In genomic region chr5:78718185-78718584, GRCh38 we compare ENCODE assay signal across 23 cellular contexts.
DNase-seq lines count a peak whose midpoint lies in the region; ATAC-seq lines count a peak whose summit lies in the region.
"Had no signal": no experiment of that assay in that cellular context is flagged by ENCODE, and none has a peak within 500 bp of the region (broad histone marks: within the 10 kb centered on the region; RNA-seq: fewer than 3 reads in every experiment).

No MANE protein-coding gene starts in this region.

- H3K27me3 Mint-ChIP-seq in stimulated activated memory B cell treated with anti-CD40 and anti-IgM and Interleukin-4, amounts not matched to agents 10 μg/mL and 1 μg/mL and 100 μg/mL, for 72 hours = no peaks in the 10 kb centered on the region
- H3K27me3 Mint-ChIP-seq: type B pancreatic cell had no signal

- peak overlapping the region; percentile 60 for H3K27ac Mint-ChIP-seq in stimulated activated memory B cell treated with anti-CD40 and anti-IgM and Interleukin-4, amounts not matched to agents 10 μg/mL and 1 μg/mL and 100 μg/mL, for 72 hours
- H3K27ac Mint-ChIP-seq: activated naive CD8-positive, alpha-beta T cell treated with anti-CD3 and anti-CD28 coated beads, Interleukin-2, amount 50 U/mL, for 24 hours; naive thymus-derived CD4-positive, alpha-beta T cell; type B pancreatic cell had no signal

- H3K36me3 Mint-ChIP-seq in stimulated activated memory B cell treated with anti-CD40 and anti-IgM and Interleukin-4, amounts not matched to agents 10 μg/mL and 1 μg/mL and 100 μg/mL, for 72 hours = no peaks in the 10 kb centered on the region
- H3K36me3 Mint-ChIP-seq: naive thymus-derived CD4-positive, alpha-beta T cell; type B pancreatic cell had no signal

- no peaks in the 10 kb centered on the region for H3K9me3 Mint-ChIP-seq in stimulated activated memory B cell treated with anti-CD40 and anti-IgM and Interleukin-4, amounts not matched to agents 10 μg/mL and 1 μg/mL and 100 μg/mL, for 72 hours
- H3K9me3 Mint-ChIP-seq: activated naive CD8-positive, alpha-beta T cell treated with anti-CD3 and anti-CD28 coated beads, Interleukin-2, amount 50 U/mL, for 24 hours; central memory CD8-positive, alpha-beta T cell; type B pancreatic cell had no signal

- peak; percentile 34 for ATAC-seq in stimulated activated memory B cell treated with anti-CD40 and anti-IgM and Interleukin-4, amounts not matched to agents 10 μg/mL and 1 μg/mL and 100 μg/mL, for 72 hours
- no peak for ATAC-seq in GM19455 (IDR thresholded peaks at IDR 0.05; ENCODE audit: unreplicated experiment)
- ATAC-seq: activated naive CD8-positive, alpha-beta T cell treated with anti-CD3 and anti-CD28 coated beads, Interleukin-2, amount 50 U/mL, for 24 hours; naive thymus-derived CD4-positive, alpha-beta T cell had no signal

- no peak overlapping the region for H3K4me3 Mint-ChIP-seq in stimulated activated memory B cell treated with anti-CD40 and anti-IgM and Interleukin-4, amounts not matched to agents 10 μg/mL and 1 μg/mL and 100 μg/mL, for 72 hours
- H3K4me3 Mint-ChIP-seq: activated naive CD8-positive, alpha-beta T cell treated with anti-CD3 and anti-CD28 coated beads, Interleukin-2, amount 50 U/mL, for 24 hours; central memory CD8-positive, alpha-beta T cell; naive thymus-derived CD4-positive, alpha-beta T cell; type B pancreatic cell had no signal

- peaks cover 47% of the 10 kb centered on the region for H3K4me1 Mint-ChIP-seq in stimulated activated memory B cell treated with anti-CD40 and anti-IgM and Interleukin-4, amounts not matched to agents 10 μg/mL and 1 μg/mL and 100 μg/mL, for 72 hours
- H3K4me1 Mint-ChIP-seq: central memory CD8-positive, alpha-beta T cell; naive thymus-derived CD4-positive, alpha-beta T cell had no signal

- DNase-seq in DMS53 (lab: John Stamatoyannopoulos, UW) (peak; percentile 77), NCI-H345 (lab: John Stamatoyannopoulos, UW) (peak; percentile 92), brain pericyte (ENCODE audit: low read depth, low spot score) (peak; percentile 38), HUDEP-2 (lab: John Stamatoyannopoulos, UW; ENCODE audit: unreplicated experiment in 76 of 76) (no peak), dedifferentiated amniotic fluid mesenchymal stem cell (ENCODE audit: extremely low spot score) (no peak)
- DNase-seq: activated CD4-positive, alpha-beta T cell treated with anti-CD3 and anti-CD28 coated beads, Interleukin-2, amount 50 U/mL, for 1 hour; activated naive CD8-positive, alpha-beta T cell treated with anti-CD3 and anti-CD28 coated beads, Interleukin-2, amount 50 U/mL, for 24 hours; activated T-cell treated with anti-CD3 and anti-CD28 coated beads, Interleukin-2, amount 50 U/mL, for 48 hours; C1 segment of cervical spinal cord; dermis blood vessel endothelial cell; hypothalamus; left ventricle myocardium inferior; naive thymus-derived CD4-positive, alpha-beta T cell; NCI-H1048; NCI-H2107; NCI-H524; occipital lobe; Peyer's patch; SHP77 treated with DMSO at 0.1 percent for 48 hours had no signal

Comparison
In these comparisons a context has a peak if more than half of its experiments do, and no peak if none do; other contexts are left out.
1. DNase-seq: peak in DMS53 (single experiment), NCI-H345 (single experiment) and brain pericyte (single experiment); none in HUDEP-2 (0 of 76) and dedifferentiated amniotic fluid mesenchymal stem cell (single experiment).